In genomic region chr3:124381565-124382333, GRCh38 we compare ENCODE assay signal across 1 cellular context.
TF ChIP-seq lines count a peak whose summit lies in the region.

No MANE protein-coding gene starts in this region.

TF ChIP-seq in H1, 55 proteins besides CTCF, POLR2A, EP300 and RAD21:
- no peak for TF ChIP-seq BRCA1 (IDR thresholded peaks at IDR 0.05; ENCODE audit: low read depth, low read length)
- TF ChIP-seq CREB1 (IDR thresholded peaks at IDR 0.05) = no peak
- TF ChIP-seq FOSL1 (IDR thresholded peaks at IDR 0.05; ENCODE audit: insufficient read depth, low read depth, low read length) = no peak
- TF ChIP-seq KDM5A (IDR thresholded peaks at IDR 0.05; ENCODE audit: low read length) = no peak
- TF ChIP-seq KDM1A (IDR thresholded peaks at IDR 0.05; ENCODE audit: borderline replicate concordance, low read length) = 0 out of 2 replicates have a peak, but pooled peaks have one; percentile 46
- no peak for TF ChIP-seq JUND (IDR thresholded peaks at IDR 0.05; ENCODE audit: low read length)
- no peak for TF ChIP-seq TBP (IDR thresholded peaks at IDR 0.05; ENCODE audit: low read depth, low read length)
